Comparison of ENCODE assay signal across 11 cellular contexts in genomic region chr3:141840737-141841544, GRCh38. TPM values are rescaled to one million over a fixed set of nuclear protein-coding genes. Genes with fewer than 3 reads are reported as not detected.
DNase-seq lines count a peak whose midpoint lies in the region; ATAC-seq and TF ChIP-seq lines count a peak whose summit lies in the region.
"Had no signal": no experiment of that assay in that cellular context is flagged by ENCODE, and none has a peak within 500 bp of the region (broad histone marks: within the 10 kb centered on the region; RNA-seq: fewer than 3 reads in every experiment).

No MANE protein-coding gene starts in this region.

- no peaks in the 10 kb centered on the region for H3K9me3 ChIP-seq in lung (ENCODE audit: control insufficient read depth in 2 of 2, insufficient read depth in 1 of 2, low read length in 1 of 2)
- H3K9me3 ChIP-seq in sigmoid colon = no peaks in the 10 kb centered on the region

- H3K27me3 ChIP-seq in lung (ENCODE audit: control insufficient read depth, insufficient read depth) (no peaks in the 10 kb centered on the region), sigmoid colon (no peaks in the 10 kb centered on the region)

- DNase-seq in EH (ENCODE audit: low read depth) = peak; percentile 52
- DNase-seq in HS-27A (ENCODE audit: low read depth) = peak; percentile 12
- DNase-seq in astrocyte of the spinal cord (ENCODE audit: low read depth, low spot score) = peak; percentile 76
- DNase-seq in lung (ENCODE audit: low spot score) = no peak
- no peak for DNase-seq in erythroblast (lab: John Stamatoyannopoulos, UW)
- DNase-seq in sigmoid colon = no peak
- no peak for DNase-seq in epidermal melanocyte (ENCODE audit: insufficient read length, low spot score)
- DNase-seq: DMS 273 treated with DMSO at 0.1 percent for 48 hours, NCI-H345 had no signal

- TF ChIP-seq CTCF in astrocyte of the spinal cord (IDR thresholded peaks at IDR 0.05; ENCODE audit: low read depth, low read length) (no peak), lung (IDR thresholded peaks at IDR 0.05; ENCODE audit: control extremely low read depth, extremely low read depth) (no peak), sigmoid colon (IDR thresholded peaks at IDR 0.05) (no peak)

- intact Hi-C loops in sigmoid colon (cut with DNase I) = no loop called here

- TF ChIP-seq POLR2A in erythroblast (IDR thresholded peaks at IDR 0.05; ENCODE audit: low read length) = no peak
- no peak for TF ChIP-seq POLR2A in sigmoid colon (IDR thresholded peaks at IDR 0.05)

- 43 to 57% methylated on average over 6 of the region's 6 CpGs for WGBS in lung, 2 donors
- WGBS in sigmoid colon, 2 donors = 61 to 64% methylated on average over 6 of the region's 6 CpGs

- ATAC-seq in lung (ENCODE audit: insufficient read depth, low FRiP score) = peak; percentile 41
- ATAC-seq: left lobe of liver had no signal

- in situ Hi-C loops in astrocyte of the spinal cord (cut with HindIII; ENCODE audit: low sequenced_read_pairs) = no loop called here

- peak overlapping the region in 1 of 2 donors; percentile 33 for H3K27ac ChIP-seq in lung (ENCODE audit: low read depth in 1 of 2, low read length in 1 of 2)
- H3K27ac ChIP-seq in sigmoid colon = peak overlapping the region in 1 of 4 donors; percentile 3
- H3K27ac ChIP-seq: KMS-11 had no signal

- H3K36me3 ChIP-seq in lung (ENCODE audit: control insufficient read depth in 2 of 2, insufficient read depth in 2 of 2, low read length in 2 of 2) (no peaks in the 10 kb centered on the region), sigmoid colon (no peaks in the 10 kb centered on the region)

- H3K4me1 ChIP-seq in lung (ENCODE audit: control insufficient read depth in 2 of 2, insufficient read depth in 2 of 2, low read length in 2 of 2) = peaks cover 0 to 3% of the 10 kb centered on the region in 2 donors
- H3K4me1 ChIP-seq in sigmoid colon = no peaks in the 10 kb centered on the region

- no peak for TF ChIP-seq EP300 in sigmoid colon (IDR thresholded peaks at IDR 0.05)

- H3K4me3 ChIP-seq in astrocyte of the spinal cord (ENCODE audit: low read depth, low read length) (no peak overlapping the region), lung (no peak overlapping the region), sigmoid colon (no peak overlapping the region)

RNA-seq across cellular contexts. Expression of gene ATP1B3, which starts 35.5 kb away (rescaled TPM):
- total RNA-seq in lung = 100 to 1,000 TPM in 1 of 2 donors, 10 to 100 TPM in 1; 33.4 to 124 TPM
- 100 to 1,000 TPM; 133 to 160 TPM for polyA plus RNA-seq in lung
- total RNA-seq in sigmoid colon = 10 to 100 TPM; 29.9 to 69.5 (median 42.5) TPM
- 100 to 1,000 TPM; 105 to 235 (median 117) TPM for polyA plus RNA-seq in sigmoid colon

Comparison
In these comparisons a context has a peak if more than half of its experiments do, and no peak if none do; other contexts are left out.
1. DNase-seq: peak in EH (single experiment), HS-27A (single experiment) and astrocyte of the spinal cord (single experiment); none in lung (single experiment), erythroblast (0 of 2), sigmoid colon (single experiment) and epidermal melanocyte (single experiment).